20 cellular contexts compared by ENCODE assay signal in genomic region chr1:244952280-244952933, GRCh38.
DNase-seq lines count a peak whose midpoint lies in the region; ATAC-seq, FAIRE-seq and TF ChIP-seq lines count a peak whose summit lies in the region.
"Had no signal": no experiment of that assay in that cellular context is flagged by ENCODE, and none has a peak within 500 bp of the region (broad histone marks: within the 10 kb centered on the region; RNA-seq: fewer than 3 reads in every experiment).

No MANE protein-coding gene starts in this region.

- H3K9ac ChIP-seq in colonic mucosa (ENCODE audit: low read depth in 2 of 2, low read length in 2 of 2): peak overlapping the region in 1 of 2 donors; percentile 19

- no peak for DNase-seq in Caco-2
- no peak for DNase-seq in colonic mucosa
- DNase-seq in naive thymus-derived CD4-positive, alpha-beta T cell: no peak
- no peak for DNase-seq in mucosa of gallbladder (ENCODE audit: low spot score)
- DNase-seq in GM12892 (ENCODE audit: insufficient read length): no peak
- no peak for DNase-seq in T-helper 2 cell
- DNase-seq: activated CD4-positive, alpha-beta T cell treated with anti-CD3 and anti-CD28 coated beads, Interleukin-2, amount 50 U/mL, for 1 hour; activated naive CD8-positive, alpha-beta T cell treated with anti-CD3 and anti-CD28 coated beads, Interleukin-2, amount 10 ng/mL, durations not matched to agents 7 days and 5 days; activated T-cell treated with anti-CD3 and anti-CD28 coated beads, Interleukin-2, amount 50 U/mL, for 24 hours; cerebellar nuclear complex; DMS 273 treated with DMSO at 0.1 percent for 48 hours; NCI-H2029 treated with DMSO at 0.1 percent for 48 hours; NCI-H774; SHP77; substantia nigra; T-helper 9 cell had no signal

- TF ChIP-seq CTCF in Caco-2 (IDR thresholded peaks at IDR 0.05; ENCODE audit: insufficient read depth in 1 of 2, low read depth in 1 of 2, low read length in 1 of 2, severe bottlenecking in 1 of 2, unreplicated experiment in 1 of 2) (no peak), colonic mucosa (IDR thresholded peaks at IDR 0.05) (no peak)

- H3K27me3 Mint-ChIP-seq in Caco-2 (ENCODE audit: insufficient read depth, unreplicated experiment): no peaks in the 10 kb centered on the region
- peaks cover 0 to 20% (median 0%) of the 10 kb centered on the region in 5 donors for H3K27me3 Mint-ChIP-seq in naive thymus-derived CD4-positive, alpha-beta T cell
- H3K27me3 Mint-ChIP-seq: activated T-cell treated with anti-CD3 and anti-CD28 coated beads, Interleukin-2, amount 50 U/mL, for 24 hours had no signal

- H3K4me3 ChIP-seq in Caco-2 (ENCODE audit: low read depth, low read length): no peak overlapping the region
- no peak overlapping the region for H3K4me3 ChIP-seq in colonic mucosa
- no peak overlapping the region for H3K4me3 ChIP-seq in naive thymus-derived CD4-positive, alpha-beta T cell (ENCODE audit: low read length)

- H3K4me1 ChIP-seq in Caco-2 (peaks cover 21% of the 10 kb centered on the region), colonic mucosa (no peaks in the 10 kb centered on the region)
- H3K4me1 ChIP-seq in naive thymus-derived CD4-positive, alpha-beta T cell (ENCODE audit: control insufficient read depth in 2 of 2, insufficient read depth in 2 of 2, low read length in 2 of 2): no peaks in the 10 kb centered on the region

- no peaks in the 10 kb centered on the region for H3K36me3 Mint-ChIP-seq in Caco-2 (ENCODE audit: insufficient read depth, unreplicated experiment)
- H3K36me3 Mint-ChIP-seq in naive thymus-derived CD4-positive, alpha-beta T cell: no peaks in the 10 kb centered on the region
- H3K36me3 Mint-ChIP-seq: activated naive CD8-positive, alpha-beta T cell treated with anti-CD3 and anti-CD28 coated beads, Interleukin-2, amount 10 ng/mL, durations not matched to agents 7 days and 5 days had no signal

- POLR2A ChIA-PET in Caco-2 (lab: Charles Lee): interaction anchor here (0.7 to 1.3 kb wide), 3 partner anchors 12 to 501 kb away, joined by 4 to 16 read pairs (median 7); no protein-coding TSS in a partner anchor
- POLR2A ChIA-PET in naive thymus-derived CD4-positive, alpha-beta T cell (lab: Charles Lee): interaction anchor here (1.0 kb wide), 1 partner anchor 80 kb away, joined by 3 read pairs; no protein-coding TSS in a partner anchor

- no peak for TF ChIP-seq POLR2A in GM12892 (IDR thresholded peaks at IDR 0.05; ENCODE audit: low read depth, low read length)

- H3K4me3 Mint-ChIP-seq in Caco-2 (ENCODE audit: unreplicated experiment): peak overlapping the region; percentile 34
- no peak overlapping the region for H3K4me3 Mint-ChIP-seq in naive thymus-derived CD4-positive, alpha-beta T cell
- H3K4me3 Mint-ChIP-seq: activated naive CD8-positive, alpha-beta T cell treated with anti-CD3 and anti-CD28 coated beads, Interleukin-2, amount 10 ng/mL, durations not matched to agents 7 days and 5 days; activated T-cell treated with anti-CD3 and anti-CD28 coated beads, Interleukin-2, amount 50 U/mL, for 24 hours had no signal

- ATAC-seq in GM21528 (IDR thresholded peaks at IDR 0.05; ENCODE audit: low FRiP score, unreplicated experiment): peak; percentile 6
- peak; percentile 16 for ATAC-seq in HG03196 (IDR thresholded peaks at IDR 0.05; ENCODE audit: unreplicated experiment)
- ATAC-seq in naive thymus-derived CD4-positive, alpha-beta T cell: no peak

- BruUV-seq in Caco-2 (replicated peaks; lab: Mats Ljungman, UMichigan): TSS peak; percentile 96

- H3K27me3 ChIP-seq in Caco-2 (replicated peaks; ENCODE audit: control insufficient read depth, insufficient read depth, low read length): no peaks in the 10 kb centered on the region
- no peaks in the 10 kb centered on the region for H3K27me3 ChIP-seq in colonic mucosa
- H3K27me3 ChIP-seq in naive thymus-derived CD4-positive, alpha-beta T cell (ENCODE audit: control insufficient read depth in 2 of 2, insufficient read depth in 2 of 2, low read length in 2 of 2): no peaks in the 10 kb centered on the region

- intact Hi-C loops in Caco-2 (cut with micrococcal nuclease; ENCODE audit: unreplicated experiment) (no loop called here), colonic mucosa (cut with DNase I) (no loop called here)
- intact Hi-C loops in naive thymus-derived CD4-positive, alpha-beta T cell (cut with micrococcal nuclease): no loop called here

- H3K4me1 Mint-ChIP-seq in Caco-2 (ENCODE audit: low read depth, unreplicated experiment): peaks cover 11% of the 10 kb centered on the region
- H3K4me1 Mint-ChIP-seq in naive thymus-derived CD4-positive, alpha-beta T cell: peaks cover 0 to 2% (median 0%) of the 10 kb centered on the region in 7 donors
- H3K4me1 Mint-ChIP-seq: activated naive CD8-positive, alpha-beta T cell treated with anti-CD3 and anti-CD28 coated beads, Interleukin-2, amount 10 ng/mL, durations not matched to agents 7 days and 5 days had no signal

- H3K36me3 ChIP-seq in Caco-2 (ENCODE audit: control insufficient read depth, insufficient read depth, low read length) (no peaks in the 10 kb centered on the region), colonic mucosa (no peaks in the 10 kb centered on the region)
- no peaks in the 10 kb centered on the region for H3K36me3 ChIP-seq in naive thymus-derived CD4-positive, alpha-beta T cell (ENCODE audit: control insufficient read depth in 2 of 3, insufficient read depth in 3 of 3, low read length in 3 of 3)

- FAIRE-seq in GM12892 (lab: Jason Lieb, UNC): no peak
- FAIRE-seq: endothelial cell of umbilical vein, islet of Langerhans had no signal

- H3K9me3 ChIP-seq in Caco-2 (no peaks in the 10 kb centered on the region), colonic mucosa (no peaks in the 10 kb centered on the region)
- no peaks in the 10 kb centered on the region for H3K9me3 ChIP-seq in naive thymus-derived CD4-positive, alpha-beta T cell (ENCODE audit: control insufficient read depth in 2 of 3, low read length in 3 of 3)

- no peaks in the 10 kb centered on the region for H3K9me3 Mint-ChIP-seq in Caco-2 (ENCODE audit: unreplicated experiment)
- peaks cover 0 to 3% (median 0%) of the 10 kb centered on the region in 11 donors for H3K9me3 Mint-ChIP-seq in naive thymus-derived CD4-positive, alpha-beta T cell
- H3K9me3 Mint-ChIP-seq: activated naive CD8-positive, alpha-beta T cell treated with anti-CD3 and anti-CD28 coated beads, Interleukin-2, amount 10 ng/mL, durations not matched to agents 7 days and 5 days; activated T-cell treated with anti-CD3 and anti-CD28 coated beads, Interleukin-2, amount 50 U/mL, for 24 hours had no signal

- CTCF ChIA-PET in Caco-2 (lab: Charles Lee): interaction anchor here (0.6 to 1.0 kb wide), 4 partner anchors 13 to 90 kb away, joined by 3 to 4 read pairs (median 3); a partner anchor contains a TSS
- CTCF ChIA-PET in naive thymus-derived CD4-positive, alpha-beta T cell (lab: Charles Lee): no interaction called here

- peak overlapping the region; percentile 55 for H3K27ac Mint-ChIP-seq in Caco-2 (ENCODE audit: unreplicated experiment)
- no peak overlapping the region for H3K27ac Mint-ChIP-seq in naive thymus-derived CD4-positive, alpha-beta T cell
- H3K27ac Mint-ChIP-seq: activated naive CD8-positive, alpha-beta T cell treated with anti-CD3 and anti-CD28 coated beads, Interleukin-2, amount 10 ng/mL, durations not matched to agents 7 days and 5 days; activated T-cell treated with anti-CD3 and anti-CD28 coated beads, Interleukin-2, amount 50 U/mL, for 24 hours had no signal

- H3K27ac ChIP-seq in colonic mucosa: peak overlapping the region; percentile 3
- H3K27ac ChIP-seq in naive thymus-derived CD4-positive, alpha-beta T cell (ENCODE audit: low read depth, low read length): no peak overlapping the region
